In the genomic region with DNA sequence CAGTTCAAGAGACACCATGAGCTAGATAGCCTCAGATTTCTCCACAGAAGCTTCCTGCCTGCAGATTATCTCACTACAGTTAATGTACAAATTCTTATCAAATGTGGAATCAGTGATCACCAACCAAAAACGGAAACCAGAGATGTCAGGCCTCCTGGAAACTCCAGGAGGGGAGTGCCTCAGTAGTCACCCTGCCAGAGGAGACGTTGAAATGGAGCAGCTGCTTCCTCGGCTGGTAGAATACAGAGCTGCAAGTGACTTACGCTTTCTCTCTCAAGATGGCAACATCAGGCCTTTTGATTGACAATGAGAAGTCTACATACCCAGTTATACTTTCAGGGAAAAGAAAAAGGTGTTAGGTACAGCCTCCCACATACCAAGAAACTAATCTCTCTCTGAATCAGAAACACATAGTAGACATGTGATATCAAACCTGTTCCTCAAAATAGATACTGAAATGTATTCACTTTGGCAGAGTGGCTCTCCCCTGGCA, we compare ENCODE assay signal across 2 cellular contexts.
TF ChIP-seq lines count a peak whose summit lies in the region.

No MANE protein-coding gene starts in this region.

TF ChIP-seq in IMR-90, 13 proteins besides CTCF, POLR2A, EP300 and RAD21 (continued from another document):
- TF ChIP-seq, protein P1, sequence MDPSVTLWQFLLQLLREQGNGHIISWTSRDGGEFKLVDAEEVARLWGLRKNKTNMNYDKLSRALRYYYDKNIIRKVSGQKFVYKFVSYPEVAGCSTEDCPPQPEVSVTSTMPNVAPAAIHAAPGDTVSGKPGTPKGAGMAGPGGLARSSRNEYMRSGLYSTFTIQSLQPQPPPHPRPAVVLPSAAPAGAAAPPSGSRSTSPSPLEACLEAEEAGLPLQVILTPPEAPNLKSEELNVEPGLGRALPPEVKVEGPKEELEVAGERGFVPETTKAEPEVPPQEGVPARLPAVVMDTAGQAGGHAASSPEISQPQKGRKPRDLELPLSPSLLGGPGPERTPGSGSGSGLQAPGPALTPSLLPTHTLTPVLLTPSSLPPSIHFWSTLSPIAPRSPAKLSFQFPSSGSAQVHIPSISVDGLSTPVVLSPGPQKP (IDR thresholded peaks at IDR 0.05; ENCODE audit: borderline replicate concordance, low read depth, low read length) = no peak
- TF ChIP-seq MAZ (IDR thresholded peaks at IDR 0.05; ENCODE audit: borderline replicate concordance, low read depth, low read length) = no peak
- no peak for TF ChIP-seq RFX5 (IDR thresholded peaks at IDR 0.05; ENCODE audit: low read depth, low read length)
- no peak for TF ChIP-seq NFE2L2 (IDR thresholded peaks at IDR 0.05; ENCODE audit: low read depth, low read length)
- TF ChIP-seq, protein P2, sequence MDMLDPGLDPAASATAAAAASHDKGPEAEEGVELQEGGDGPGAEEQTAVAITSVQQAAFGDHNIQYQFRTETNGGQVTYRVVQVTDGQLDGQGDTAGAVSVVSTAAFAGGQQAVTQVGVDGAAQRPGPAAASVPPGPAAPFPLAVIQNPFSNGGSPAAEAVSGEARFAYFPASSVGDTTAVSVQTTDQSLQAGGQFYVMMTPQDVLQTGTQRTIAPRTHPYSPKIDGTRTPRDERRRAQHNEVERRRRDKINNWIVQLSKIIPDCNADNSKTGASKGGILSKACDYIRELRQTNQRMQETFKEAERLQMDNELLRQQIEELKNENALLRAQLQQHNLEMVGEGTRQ (IDR thresholded peaks at IDR 0.05; ENCODE audit: low read depth, low read length) = no peak

TF ChIP-seq in SK-N-SH treated with all-trans-retinoic acid at 6 μM for 48 hours, 23 proteins besides CTCF, POLR2A, EP300 and RAD21 (continued from another document):
- no peak for TF ChIP-seq SNAI2 (CRISPR knock-in tag; IDR thresholded peaks at IDR 0.05)
- no peak for TF ChIP-seq GLIS3 (CRISPR knock-in tag; IDR thresholded peaks at IDR 0.05)
- TF ChIP-seq ZNF8 (CRISPR knock-in tag; IDR thresholded peaks at IDR 0.05) = no peak
- no peak for TF ChIP-seq RARB (CRISPR knock-in tag; IDR thresholded peaks at IDR 0.05)
- TF ChIP-seq, protein P3, sequence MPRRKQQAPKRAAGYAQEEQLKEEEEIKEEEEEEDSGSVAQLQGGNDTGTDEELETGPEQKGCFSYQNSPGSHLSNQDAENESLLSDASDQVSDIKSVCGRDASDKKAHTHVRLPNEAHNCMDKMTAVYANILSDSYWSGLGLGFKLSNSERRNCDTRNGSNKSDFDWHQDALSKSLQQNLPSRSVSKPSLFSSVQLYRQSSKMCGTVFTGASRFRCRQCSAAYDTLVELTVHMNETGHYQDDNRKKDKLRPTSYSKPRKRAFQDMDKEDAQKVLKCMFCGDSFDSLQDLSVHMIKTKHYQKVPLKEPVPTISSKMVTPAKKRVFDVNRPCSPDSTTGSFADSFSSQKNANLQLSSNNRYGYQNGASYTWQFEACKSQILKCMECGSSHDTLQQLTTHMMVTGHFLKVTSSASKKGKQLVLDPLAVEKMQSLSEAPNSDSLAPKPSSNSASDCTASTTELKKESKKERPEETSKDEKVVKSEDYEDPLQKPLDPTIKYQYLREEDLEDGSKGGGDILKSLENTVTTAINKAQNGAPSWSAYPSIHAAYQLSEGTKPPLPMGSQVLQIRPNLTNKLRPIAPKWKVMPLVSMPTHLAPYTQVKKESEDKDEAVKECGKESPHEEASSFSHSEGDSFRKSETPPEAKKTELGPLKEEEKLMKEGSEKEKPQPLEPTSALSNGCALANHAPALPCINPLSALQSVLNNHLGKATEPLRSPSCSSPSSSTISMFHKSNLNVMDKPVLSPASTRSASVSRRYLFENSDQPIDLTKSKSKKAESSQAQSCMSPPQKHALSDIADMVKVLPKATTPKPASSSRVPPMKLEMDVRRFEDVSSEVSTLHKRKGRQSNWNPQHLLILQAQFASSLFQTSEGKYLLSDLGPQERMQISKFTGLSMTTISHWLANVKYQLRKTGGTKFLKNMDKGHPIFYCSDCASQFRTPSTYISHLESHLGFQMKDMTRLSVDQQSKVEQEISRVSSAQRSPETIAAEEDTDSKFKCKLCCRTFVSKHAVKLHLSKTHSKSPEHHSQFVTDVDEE (CRISPR knock-in tag; IDR thresholded peaks at IDR 0.05) = no peak
- TF ChIP-seq OSR1 (CRISPR knock-in tag; IDR thresholded peaks at IDR 0.05) = no peak
- TF ChIP-seq TOX (CRISPR knock-in tag; IDR thresholded peaks at IDR 0.05; ENCODE audit: borderline replicate concordance) = no peak
- TF ChIP-seq, protein P4, sequence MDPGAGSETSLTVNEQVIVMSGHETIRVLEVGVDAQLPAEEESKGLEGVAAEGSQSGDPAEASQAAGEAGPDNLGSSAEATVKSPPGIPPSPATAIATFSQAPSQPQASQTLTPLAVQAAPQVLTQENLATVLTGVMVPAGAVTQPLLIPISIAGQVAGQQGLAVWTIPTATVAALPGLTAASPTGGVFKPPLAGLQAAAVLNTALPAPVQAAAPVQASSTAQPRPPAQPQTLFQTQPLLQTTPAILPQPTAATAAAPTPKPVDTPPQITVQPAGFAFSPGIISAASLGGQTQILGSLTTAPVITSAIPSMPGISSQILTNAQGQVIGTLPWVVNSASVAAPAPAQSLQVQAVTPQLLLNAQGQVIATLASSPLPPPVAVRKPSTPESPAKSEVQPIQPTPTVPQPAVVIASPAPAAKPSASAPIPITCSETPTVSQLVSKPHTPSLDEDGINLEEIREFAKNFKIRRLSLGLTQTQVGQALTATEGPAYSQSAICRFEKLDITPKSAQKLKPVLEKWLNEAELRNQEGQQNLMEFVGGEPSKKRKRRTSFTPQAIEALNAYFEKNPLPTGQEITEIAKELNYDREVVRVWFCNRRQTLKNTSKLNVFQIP (CRISPR knock-in tag; IDR thresholded peaks at IDR 0.05; ENCODE audit: borderline replicate concordance, low read depth) = no peak
- TF ChIP-seq ZNF565 (CRISPR knock-in tag; conservative IDR thresholded peaks at IDR 0.05; ENCODE audit: low read depth) = no peak
